In genomic region chr5:50667079-50667652, GRCh38 we compare ENCODE assay signal across 8 cellular contexts. TPM values are rescaled to one million over a fixed set of nuclear protein-coding genes. Genes with fewer than 3 reads are reported as not detected.
DNase-seq lines count a peak whose midpoint lies in the region; ATAC-seq and TF ChIP-seq lines count a peak whose summit lies in the region.

No MANE protein-coding gene starts in this region.

- no peaks in the 10 kb centered on the region for H3K9me2 ChIP-seq in DOHH2 (replicated peaks; ENCODE audit: control insufficient read depth, low read length)

- peak overlapping the region; percentile 83 for H3K4me2 ChIP-seq in DOHH2 (ENCODE audit: low read length)

- H3K9me3 Mint-ChIP-seq in central memory CD8-positive, alpha-beta T cell, result no peaks in the 10 kb centered on the region

- ATAC-seq in GM19468 (IDR thresholded peaks at IDR 0.05; ENCODE audit: extremely low read depth, unreplicated experiment), result peak; percentile 14
- ATAC-seq in HG03565 (IDR thresholded peaks at IDR 0.05; ENCODE audit: unreplicated experiment), result peak; percentile 31
- peak; percentile 47 for ATAC-seq in central memory CD8-positive, alpha-beta T cell (replicated peaks; ENCODE audit: extremely low read depth, poor library complexity, severe bottlenecking)
- peak; percentile 78 for ATAC-seq in left lung

- peaks cover 56% of the 10 kb centered on the region for H3K4me1 Mint-ChIP-seq in central memory CD8-positive, alpha-beta T cell

- H4K20me1 ChIP-seq in DOHH2 (ENCODE audit: control insufficient read depth, insufficient read depth, low read depth, low read length), result no peaks in the 10 kb centered on the region

- DNase-seq in SK-MEL-5 (ENCODE audit: low read depth, low spot score), result peak; percentile 44
- DNase-seq in central memory CD8-positive, alpha-beta T cell (ENCODE audit: low spot score in 2 of 2), result no peak
- peak; percentile 67 to 95 for DNase-seq in left lung
- peak; percentile 16 for DNase-seq in stimulated activated CD8-positive, alpha-beta memory T cell treated with anti-CD3 and anti-CD28 coated beads, Interleukin-15, amount 100 ng/mL, for 1 hour (ENCODE audit: low read depth)
- no peak for DNase-seq in NCI-H2029 (lab: John Stamatoyannopoulos, UW)

- intact Hi-C loops in left lung (cut with DNase I), result no loop called here

- peak overlapping the region; percentile 96 for H3K4me3 Mint-ChIP-seq in central memory CD8-positive, alpha-beta T cell

- H3K27ac ChIP-seq in DOHH2 (ENCODE audit: low read depth, low read length) (peak overlapping the region; percentile 89), left lung (peak overlapping the region; percentile 91 to 98)

- H3K36me3 Mint-ChIP-seq in central memory CD8-positive, alpha-beta T cell (ENCODE audit: insufficient read depth), result peaks cover 49% of the 10 kb centered on the region

- in situ Hi-C loops in SK-MEL-5 (cut with HindIII; ENCODE audit: low pct_unique_long_range_greater_than_20kb, low sequenced_read_pairs), result no loop called here

- H3K4me1 ChIP-seq in DOHH2 (ENCODE audit: control insufficient read depth, low read length), result peaks cover 42% of the 10 kb centered on the region
- H3K4me1 ChIP-seq in left lung, result peaks cover 2 to 64% of the 10 kb centered on the region in 2 donors

- TF ChIP-seq CTCF in DOHH2 (IDR thresholded peaks at IDR 0.05; ENCODE audit: low read depth, low read length, poor library complexity, severe bottlenecking), result no peak
- no peak for TF ChIP-seq CTCF in left lung (IDR thresholded peaks at IDR 0.05)

- H3F3A ChIP-seq in DOHH2 (ENCODE audit: control insufficient read depth, insufficient read depth), result peaks cover 13% of the 10 kb centered on the region

- no peaks in the 10 kb centered on the region for H3K27me3 ChIP-seq in DOHH2 (ENCODE audit: control insufficient read depth, low read length)
- H3K27me3 ChIP-seq in left lung, result no peaks in the 10 kb centered on the region

- H3K9me3 ChIP-seq in DOHH2 (ENCODE audit: control insufficient read depth, insufficient read depth, low read length), result no peaks in the 10 kb centered on the region
- H3K9me3 ChIP-seq in left lung, result no peaks in the 10 kb centered on the region

- no peaks in the 10 kb centered on the region for H3K27me3 Mint-ChIP-seq in central memory CD8-positive, alpha-beta T cell

- peak overlapping the region; percentile 98 for H3K27ac Mint-ChIP-seq in central memory CD8-positive, alpha-beta T cell (ENCODE audit: low read depth)

- H3K36me3 ChIP-seq in DOHH2 (ENCODE audit: control insufficient read depth, low read length), result peaks cover 32% of the 10 kb centered on the region
- no peaks in the 10 kb centered on the region for H3K36me3 ChIP-seq in left lung

- H3K79me2 ChIP-seq in DOHH2 (ENCODE audit: control insufficient read depth, low read length), result peaks cover 51% of the 10 kb centered on the region

- H3K4me3 ChIP-seq in DOHH2 (ENCODE audit: low read length) (peak overlapping the region; percentile 96), left lung (peak overlapping the region; percentile 78 to 96)

RNA-seq across cellular contexts. Expression of gene PARP8, which starts 0.7 kb away (rescaled TPM):
- total RNA-seq in SK-MEL-5 (2014; rRNA removed; shearing (Covaris generic)), result 41.7 and 43.3 TPM in 2 replicates
- polyA plus RNA-seq in SK-MEL-5 (2015; cell fraction: cytosol; rRNA removed), result 47.0 and 75.2 TPM in 2 replicates
- polyA plus RNA-seq in SK-MEL-5 (2015; cell fraction: nucleus; rRNA removed), result 79.2 and 97.9 TPM in 2 replicates
- total RNA-seq in left lung, result 10 to 100 TPM; 33.6 to 41.3 TPM

Comparison
In these comparisons a context has a peak if more than half of its experiments do, and no peak if none do; other contexts are left out.
1. ATAC-seq: peak in every context shown above with its lines; median percentile 78 in left lung; 47 in central memory CD8-positive, alpha-beta T cell; 31 in HG03565; 14 in GM19468.
2. DNase-seq: peak in SK-MEL-5 (single experiment), left lung (2 of 2) and stimulated activated CD8-positive, alpha-beta memory T cell treated with anti-CD3 and anti-CD28 coated beads, Interleukin-15, amount 100 ng/mL, for 1 hour (single experiment); none in central memory CD8-positive, alpha-beta T cell (0 of 2) and NCI-H2029 (single experiment).